1 cellular context compared by ENCODE assay signal in the genomic region with DNA sequence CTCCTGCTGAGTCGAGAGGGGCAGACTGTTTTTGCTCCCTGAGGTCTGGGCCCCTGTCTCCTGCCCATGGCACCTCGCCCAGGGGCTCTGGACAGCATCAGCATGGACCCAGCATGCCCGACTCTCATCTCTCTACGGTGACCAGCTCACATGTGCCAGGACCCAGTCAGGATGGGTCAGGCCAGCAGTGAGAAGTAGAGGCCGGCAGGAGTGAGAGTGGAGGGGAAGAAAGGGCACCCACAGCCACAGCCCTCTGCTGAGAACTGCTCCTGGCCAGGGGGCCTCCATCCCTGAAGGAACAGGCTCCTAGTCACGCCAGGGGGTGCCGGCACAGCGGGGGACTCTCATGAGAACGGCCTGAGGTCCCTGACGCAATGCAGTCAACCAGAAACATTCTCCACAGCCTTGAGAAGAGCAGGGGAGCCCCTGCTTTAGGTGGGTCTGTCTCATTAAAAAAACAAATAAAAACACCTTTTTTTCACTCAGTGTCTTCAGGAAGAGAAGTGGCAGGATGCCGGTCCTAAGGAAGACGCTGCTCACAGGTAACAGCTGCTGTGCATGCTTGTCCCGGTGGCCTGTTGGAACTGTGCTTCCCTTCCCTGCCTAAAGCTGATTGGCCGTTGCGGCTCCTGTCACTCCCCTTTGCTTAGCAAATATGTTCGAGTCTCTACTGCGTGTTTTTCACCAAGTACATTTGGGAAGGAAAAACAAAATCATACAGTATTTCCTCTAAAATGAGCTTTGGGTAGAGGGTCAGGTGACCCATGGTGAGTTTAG.
TF ChIP-seq lines count a peak whose summit lies in the region.

No MANE protein-coding gene starts in this region.

TF ChIP-seq in H1, 55 proteins besides CTCF, POLR2A, EP300 and RAD21 (continued from another document):
- TF ChIP-seq JUN (IDR thresholded peaks at IDR 0.05; ENCODE audit: low read depth, low read length) (no peak), TAF7 (optimal IDR thresholded peaks at IDR 0.05; ENCODE audit: borderline replicate concordance, low read depth, low read length) (no peak), CBX5 (IDR thresholded peaks at IDR 0.05; ENCODE audit: low read depth, low read length) (no peak), ZNF274 (IDR thresholded peaks at IDR 0.05; ENCODE audit: borderline replicate concordance, extremely low read depth, low read length) (no peak), HDAC6 (IDR thresholded peaks at IDR 0.05; ENCODE audit: low read depth, low read length) (no peak), CTBP2 (IDR thresholded peaks at IDR 0.05; ENCODE audit: borderline replicate concordance, insufficient read depth, insufficient read length, low read length) (no peak), SIRT6 (IDR thresholded peaks at IDR 0.05; ENCODE audit: low read length) (no peak), HDAC2 (IDR thresholded peaks at IDR 0.05; ENCODE audit: borderline replicate concordance in 1 of 2, low read depth in 2 of 2, low read length in 2 of 2) (no peak), KDM4A (IDR thresholded peaks at IDR 0.05; ENCODE audit: low read depth, low read length, severe bottlenecking) (no peak), CBX8 (IDR thresholded peaks at IDR 0.05; ENCODE audit: borderline replicate concordance, low read depth, low read length) (no peak), JUND (IDR thresholded peaks at IDR 0.05; ENCODE audit: low read length) (no peak)
